In the genomic region with DNA sequence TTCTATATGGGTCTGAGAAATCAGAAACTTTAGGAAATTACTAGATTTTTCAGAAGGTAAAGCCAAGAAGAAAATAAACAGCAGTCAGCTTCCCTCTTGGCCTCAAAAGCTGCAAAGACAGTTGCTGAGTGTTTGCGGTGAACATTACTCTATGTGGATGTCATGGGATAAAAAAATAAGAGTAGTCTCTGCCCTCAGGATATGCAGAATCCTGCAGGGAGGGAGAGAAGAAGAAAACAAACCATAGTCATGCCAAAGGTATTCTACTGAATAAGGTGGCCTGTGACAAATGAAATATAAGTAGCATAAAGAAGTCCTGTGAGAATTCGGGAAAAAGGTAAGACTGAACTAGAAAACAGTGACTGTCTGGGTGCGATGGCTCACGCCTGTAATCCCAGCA, we compare ENCODE assay signal across 14 cellular contexts. TPM values are rescaled to one million over a fixed set of nuclear protein-coding genes. Genes with fewer than 3 reads are reported as not detected.
DNase-seq lines count a peak whose midpoint lies in the region; ATAC-seq and TF ChIP-seq lines count a peak whose summit lies in the region.
"Had no signal": no experiment of that assay in that cellular context is flagged by ENCODE, and none has a peak within 500 bp of the region (broad histone marks: within the 10 kb centered on the region; RNA-seq: fewer than 3 reads in every experiment).

No MANE protein-coding gene starts in this region.

- H3K9ac ChIP-seq in IMR-90 (ENCODE audit: low read depth, low read length) (no peak overlapping the region), adipocyte (ENCODE audit: low read length) (no peak overlapping the region)

- no peak overlapping the region for H4K91ac ChIP-seq in IMR-90 (ENCODE audit: insufficient read depth, low read depth, low read length)

- no peaks in the 10 kb centered on the region for H3K27me3 ChIP-seq in CD8-positive, alpha-beta memory T cell (ENCODE audit: insufficient read depth, low read length, poor library complexity, severe bottlenecking)
- H3K27me3 ChIP-seq in IMR-90 (ENCODE audit: control insufficient read depth, insufficient read depth, low read length) (no peaks in the 10 kb centered on the region), adipocyte (replicated peaks; ENCODE audit: control insufficient read depth, insufficient read depth, low read length) (no peaks in the 10 kb centered on the region), transverse colon (no peaks in the 10 kb centered on the region), esophagus squamous epithelium (no peaks in the 10 kb centered on the region)
- H3K27me3 ChIP-seq: pancreas had no signal

- H2AK9ac ChIP-seq in IMR-90 (replicated peaks; ENCODE audit: low read depth, low read length, poor library complexity), result no peak overlapping the region

- H3K9me3 Mint-ChIP-seq in CD8-positive, alpha-beta memory T cell, result no peaks in the 10 kb centered on the region

- no peak overlapping the region for H3K18ac ChIP-seq in IMR-90 (ENCODE audit: low read depth, low read length)

- H3K79me1 ChIP-seq in IMR-90 (ENCODE audit: low read depth in 1 of 2, low read length in 2 of 2), result peaks cover 28 to 69% of the 10 kb centered on the region in 2 experiments

- 0 out of 2 replicates have a peak overlapping the region, but pooled peaks have one; percentile 55 for H3K4ac ChIP-seq in IMR-90 (ENCODE audit: low read depth, low read length)

- ATAC-seq in IMR-90 (ENCODE audit: low read depth), result peak; percentile 73
- no peak for ATAC-seq in GM21526 (IDR thresholded peaks at IDR 0.05; ENCODE audit: low FRiP score, unreplicated experiment)
- ATAC-seq: pancreas, Right ventricle myocardium inferior had no signal

- WGBS in IMR-90 (ENCODE audit: extremely low coverage in 2 of 2, insufficient read length in 1 of 2), 2 experiments, result 14% methylated on average over 1 of the region's 4 CpGs; no CpG with 5 or more reads in 1 of the 2 experiments
- WGBS in transverse colon (ENCODE audit: low coverage in 1 of 2), 2 donors, result 93 to 94% methylated on average over 4 of the region's 4 CpGs
- WGBS in esophagus squamous epithelium, 2 donors, result 88 to 98% methylated on average over 4 of the region's 4 CpGs

- H3K36me3 Mint-ChIP-seq in CD8-positive, alpha-beta memory T cell, result peaks cover 14 to 45% (median 16%) of the 10 kb centered on the region in 3 donors

- CTCF ChIA-PET in CD8-positive, alpha-beta memory T cell (lab: Charles Lee), result interaction anchor here (1.6 kb wide), 1 partner anchor 25 kb away, joined by 6 read pairs; no protein-coding TSS in a partner anchor
- CTCF ChIA-PET in IMR-90 (lab: Yijun Ruan, JAX), result interaction anchor here (1.0 kb wide), 1 partner anchor 86 kb away, joined by 3 read pairs; no protein-coding TSS in a partner anchor

- TF ChIP-seq RAD21 in IMR-90 (IDR thresholded peaks at IDR 0.05; ENCODE audit: low read length), result no peak

- no peak for DNase-seq in CD8-positive, alpha-beta memory T cell
- DNase-seq in IMR-90, result peak; percentile 84
- peak; percentile 77 for DNase-seq in adipocyte (ENCODE audit: low read depth)
- DNase-seq in iris pigment epithelial cell (ENCODE audit: low read depth), result peak; percentile 67
- DNase-seq in transverse colon, result no peak
- DNase-seq in kidney glomerular epithelial cell (lab: John Stamatoyannopoulos, UW), result no peak
- no peak for DNase-seq in esophagus squamous epithelium (lab: John Stamatoyannopoulos, UW)
- DNase-seq: C1 segment of cervical spinal cord; effector CD8-positive, alpha-beta T cell; lower lobe of right lung; pancreas; stimulated activated CD4-positive, alpha-beta T cell treated with anti-CD3 and anti-CD28 coated beads, Interleukin-2, amount 100 ng/mL, for 48 hours had no signal

- H2AFZ ChIP-seq in IMR-90 (replicated peaks; ENCODE audit: low read length, poor library complexity), result no peak overlapping the region

- H2BK15ac ChIP-seq in IMR-90 (ENCODE audit: low read depth, low read length), result no peak overlapping the region

- peak overlapping the region in 6 of 7 donors; percentile 56 to 74 (median 60) for H3K4me3 Mint-ChIP-seq in CD8-positive, alpha-beta memory T cell

- no peak overlapping the region for H3K56ac ChIP-seq in IMR-90 (ENCODE audit: extremely low read depth, insufficient read depth, low read length)

- H2BK5ac ChIP-seq in IMR-90 (ENCODE audit: low read depth, low read length, poor library complexity, severe bottlenecking), result peak overlapping the region; percentile 79

- intact Hi-C loops in IMR-90 (cut with micrococcal nuclease) (loop anchor here (2.0 kb wide), 1 partner anchor 15 kb away; no protein-coding TSS in a partner anchor), transverse colon (cut with DNase I; ENCODE audit: low total_unique reads) (no loop called here), esophagus squamous epithelium (cut with DNase I) (no loop called here)

- TF ChIP-seq CTCF in IMR-90 (conservative IDR thresholded peaks at IDR 0.05; ENCODE audit: low read depth, low read length) (no peak), transverse colon (IDR thresholded peaks at IDR 0.05) (no peak), esophagus squamous epithelium (IDR thresholded peaks at IDR 0.05) (no peak)

- peaks cover 58 to 74% (median 66%) of the 10 kb centered on the region in 3 donors for H3K4me1 Mint-ChIP-seq in CD8-positive, alpha-beta memory T cell

- no peak overlapping the region for H4K8ac ChIP-seq in IMR-90 (ENCODE audit: low read depth in 2 of 2, low read length in 2 of 2)

- no peaks in the 10 kb centered on the region for H3K9me3 ChIP-seq in CD8-positive, alpha-beta memory T cell (ENCODE audit: low read length)
- no peaks in the 10 kb centered on the region for H3K9me3 ChIP-seq in IMR-90 (ENCODE audit: control insufficient read depth, insufficient read depth, low read length)
- no peaks in the 10 kb centered on the region for H3K9me3 ChIP-seq in adipocyte (ENCODE audit: control insufficient read depth, low read length)
- H3K9me3 ChIP-seq in transverse colon, result no peaks in the 10 kb centered on the region
- no peaks in the 10 kb centered on the region for H3K9me3 ChIP-seq in esophagus squamous epithelium
- H3K9me3 ChIP-seq: lower lobe of right lung, pancreas had no signal

- in situ Hi-C loops in IMR-90 (cut with MboI; ENCODE audit: low sequenced_read_pairs), result no loop called here
- in situ Hi-C loops in transverse colon (cut with MboI; ENCODE audit: low pct_ligation_motif_present in 1 of 4, low pct_unique_long_range_greater_than_20kb in 1 of 4, low sequenced_read_pairs in 3 of 4), result loop anchor here in 1 of 4 donors (25.0 kb wide), 1 partner anchor 286 kb away; no protein-coding TSS in a partner anchor

- H4K20me1 ChIP-seq in IMR-90 (ENCODE audit: insufficient read depth, low read length), result peaks cover 45% of the 10 kb centered on the region

- H3K4me1 ChIP-seq in CD8-positive, alpha-beta memory T cell (ENCODE audit: insufficient read depth, low read length), result peaks cover 54% of the 10 kb centered on the region
- H3K4me1 ChIP-seq in IMR-90 (ENCODE audit: control insufficient read depth, insufficient read depth, low read length), result peaks cover 18% of the 10 kb centered on the region; the same call in 1 of the 2 replicates
- H3K4me1 ChIP-seq in adipocyte (ENCODE audit: control insufficient read depth, insufficient read depth, low read length), result peaks cover 2% of the 10 kb centered on the region
- H3K4me1 ChIP-seq in transverse colon, result no peaks in the 10 kb centered on the region
- H3K4me1 ChIP-seq in esophagus squamous epithelium, result no peaks in the 10 kb centered on the region
- H3K4me1 ChIP-seq: lower lobe of right lung, pancreas had no signal

- no peak for TF ChIP-seq EP300 in transverse colon (IDR thresholded peaks at IDR 0.05; ENCODE audit: low read depth)

- no peak overlapping the region for H2BK20ac ChIP-seq in IMR-90 (ENCODE audit: low read depth, low read length)

- no peak overlapping the region for H3K27ac ChIP-seq in CD8-positive, alpha-beta memory T cell (ENCODE audit: low read depth, low read length)
- H3K27ac ChIP-seq in IMR-90 (ENCODE audit: insufficient read depth, low read length) (0 out of 2 replicates have a peak overlapping the region, but pooled peaks have one; percentile 25), transverse colon (no peak overlapping the region), esophagus squamous epithelium (no peak overlapping the region)
- H3K27ac ChIP-seq: lower lobe of right lung, pancreas had no signal

- TF ChIP-seq POLR2A in IMR-90 (IDR thresholded peaks at IDR 0.05; ENCODE audit: low read depth, low read length) (no peak), transverse colon (IDR thresholded peaks at IDR 0.05) (no peak), esophagus squamous epithelium (IDR thresholded peaks at IDR 0.05) (no peak)

- H2AK5ac ChIP-seq in IMR-90 (ENCODE audit: low read depth, low read length), result no peak overlapping the region

- BruUV-seq in IMR-90 (replicated peaks; lab: Mats Ljungman, UMichigan), result no TSS peak

- no peaks in the 10 kb centered on the region; the same call in 1 of the 2 replicates for H3K9me1 ChIP-seq in IMR-90 (ENCODE audit: insufficient read depth, low read length)

- H3K14ac ChIP-seq in IMR-90 (replicated peaks; ENCODE audit: low read depth, low read length), result no peak overlapping the region

- no peak overlapping the region for H3K23ac ChIP-seq in IMR-90 (ENCODE audit: low read depth, low read length)

- no peak overlapping the region for H4K5ac ChIP-seq in IMR-90 (ENCODE audit: low read depth, low read length)

- peak overlapping the region; percentile 39; the same call in 1 of the 2 replicates for H3K4me2 ChIP-seq in IMR-90 (ENCODE audit: low read depth, low read length)

- H3K27ac Mint-ChIP-seq in CD8-positive, alpha-beta memory T cell, result peak overlapping the region; percentile 86 to 97 (median 90)

- H3K27me3 Mint-ChIP-seq in CD8-positive, alpha-beta memory T cell, result no peaks in the 10 kb centered on the region

- peaks cover 8% of the 10 kb centered on the region for H3K36me3 ChIP-seq in CD8-positive, alpha-beta memory T cell (ENCODE audit: insufficient read depth, low read length)
- peaks cover 35% of the 10 kb centered on the region for H3K36me3 ChIP-seq in IMR-90 (ENCODE audit: control insufficient read depth, insufficient read depth, low read length)
- peaks cover 90% of the 10 kb centered on the region for H3K36me3 ChIP-seq in adipocyte (ENCODE audit: control insufficient read depth, insufficient read depth, low read length, severe bottlenecking)
- H3K36me3 ChIP-seq in transverse colon, result peaks cover 0 to 11% (median 3%) of the 10 kb centered on the region in 4 donors
- peaks cover 0 to 90% (median 5%) of the 10 kb centered on the region in 3 donors for H3K36me3 ChIP-seq in esophagus squamous epithelium
- H3K36me3 ChIP-seq: pancreas had no signal

- POLR2A ChIA-PET in CD8-positive, alpha-beta memory T cell (lab: Charles Lee), result interaction anchor here (1.0 kb wide), 1 partner anchor 21 kb away, joined by 4 read pairs; no protein-coding TSS in a partner anchor
- POLR2A ChIA-PET in IMR-90 (lab: Charles Lee; ENCODE audit: unreplicated experiment), result no interaction called here

- H3K4me3 ChIP-seq in CD8-positive, alpha-beta memory T cell (ENCODE audit: low read length), result no peak overlapping the region
- H3K4me3 ChIP-seq in IMR-90 (ENCODE audit: insufficient read depth, low read depth, low read length) (no peak overlapping the region), adipocyte (ENCODE audit: low read length) (no peak overlapping the region), transverse colon (no peak overlapping the region), esophagus squamous epithelium (no peak overlapping the region)
- H3K4me3 ChIP-seq: lower lobe of right lung, pancreas had no signal

- no peak overlapping the region for H2BK120ac ChIP-seq in IMR-90 (ENCODE audit: low read depth, low read length)

- dilution Hi-C loops in IMR-90 (cut with HindIII; ENCODE audit: low sequenced_read_pairs, unreplicated experiment), result no loop called here

RNA-seq across cellular contexts. Expression of a gene that starts 19.0 kb away (rescaled TPM):
- 100 to 1,000 TPM; 205 to 219 TPM for total RNA-seq in CD8-positive, alpha-beta memory T cell
- 131 TPM for polyA plus RNA-seq in CD8-positive, alpha-beta memory T cell
- total RNA-seq in IMR-90 (2012; rRNA removed) (149 and 166 TPM in 2 replicates), transverse colon (10 to 100 TPM; 23.9 to 54.5 (median 33.8) TPM), esophagus squamous epithelium (10 to 100 TPM; 46.7 to 92.0 (median 62.3) TPM)
- 62.3 and 100 TPM in 2 replicates for polyA plus RNA-seq in IMR-90 (2012; rRNA removed)
- 44.6 and 66.2 TPM in 2 replicates for polyA plus RNA-seq in IMR-90 (2012; cell fraction: cytosol; rRNA removed)
- polyA plus RNA-seq in IMR-90 (2012; cell fraction: nucleus; rRNA removed; ENCODE audit: low replicate concordance), result 61.1 and 163 TPM in 2 replicates

RNA-seq across cellular contexts. Expression of a gene that starts 19.3 kb away (rescaled TPM):
- 10 to 100 TPM; 28.6 to 30.6 TPM for total RNA-seq in CD8-positive, alpha-beta memory T cell
- polyA plus RNA-seq in CD8-positive, alpha-beta memory T cell, result 17.3 TPM
- total RNA-seq in IMR-90 (2012; rRNA removed), result 20.3 and 25.8 TPM in 2 replicates
- 12.6 and 13.9 TPM in 2 replicates for polyA plus RNA-seq in IMR-90 (2012; rRNA removed)
- polyA plus RNA-seq in IMR-90 (2012; cell fraction: cytosol; rRNA removed), result 2.6 and 4.5 TPM in 2 replicates
- 8.9 and 48.4 TPM in 2 replicates for polyA plus RNA-seq in IMR-90 (2012; cell fraction: nucleus; rRNA removed; ENCODE audit: low replicate concordance)
- total RNA-seq in transverse colon, result 100 to 1,000 TPM in 1 of 4 donors, 10 to 100 TPM in 3; 26.2 to 257 (median 40.7) TPM
- 10 to 100 TPM in 2 of 4 donors, 1 to 10 TPM in 2; 6.5 to 20.0 (median 11.9) TPM for total RNA-seq in esophagus squamous epithelium

Comparison
In these comparisons a context has a peak if more than half of its experiments do, and no peak if none do; other contexts are left out.
1. DNase-seq: peak in IMR-90 (single experiment), adipocyte (single experiment) and iris pigment epithelial cell (single experiment); none in CD8-positive, alpha-beta memory T cell (0 of 5), transverse colon (single experiment), kidney glomerular epithelial cell (single experiment) and esophagus squamous epithelium (single experiment).